Comparison of ENCODE assay signal across 13 cellular contexts in genomic region chr6:165847407-165848098, GRCh38.
DNase-seq lines count a peak whose midpoint lies in the region; ATAC-seq and TF ChIP-seq lines count a peak whose summit lies in the region.
"Had no signal": no experiment of that assay in that cellular context is flagged by ENCODE, and none has a peak within 500 bp of the region (broad histone marks: within the 10 kb centered on the region; RNA-seq: fewer than 3 reads in every experiment).

No MANE protein-coding gene starts in this region.

- H3K27ac ChIP-seq in KOPT-K1 (ENCODE audit: low read depth, low read length, poor library complexity, severe bottlenecking), result peak overlapping the region; percentile 53
- H3K27ac ChIP-seq: dorsolateral prefrontal cortex, KMS-11, VCaP had no signal

- ATAC-seq in stimulated activated naive B cell treated with anti-CD40 and anti-IgM and Interleukin-4, amounts not matched to agents 10 μg/mL and 1 μg/mL and 100 μg/mL, for 72 hours (replicated peaks), result no peak
- ATAC-seq: activated naive CD8-positive, alpha-beta T cell treated with anti-CD3 and anti-CD28 coated beads, Interleukin-2, amount 50 U/mL, for 24 hours; natural killer cell had no signal

- H3K4me3 ChIP-seq in cardiac fibroblast (replicated peaks in 1 of 2; ENCODE audit: low read depth in 2 of 2, low read length in 2 of 2), result no peak overlapping the region

- H3K36me3 ChIP-seq in KOPT-K1 (ENCODE audit: insufficient read depth, low read length), result no peaks in the 10 kb centered on the region

- peaks cover 48% of the 10 kb centered on the region for H3K4me1 Mint-ChIP-seq in mesothelial cell of epicardium
- H3K4me1 Mint-ChIP-seq in stimulated activated naive B cell treated with anti-CD40 and anti-IgM and Interleukin-4, amounts not matched to agents 10 μg/mL and 1 μg/mL and 100 μg/mL, for 72 hours, result peaks cover 0 to 2% of the 10 kb centered on the region in 2 donors

- H3K9me3 Mint-ChIP-seq in mesothelial cell of epicardium, result no peaks in the 10 kb centered on the region
- no peaks in the 10 kb centered on the region for H3K9me3 Mint-ChIP-seq in stimulated activated naive B cell treated with anti-CD40 and anti-IgM and Interleukin-4, amounts not matched to agents 10 μg/mL and 1 μg/mL and 100 μg/mL, for 72 hours
- H3K9me3 Mint-ChIP-seq: activated naive CD8-positive, alpha-beta T cell treated with anti-CD3 and anti-CD28 coated beads, Interleukin-2, amount 50 U/mL, for 24 hours; CD4-positive, CD25-positive, alpha-beta regulatory T cell; natural killer cell had no signal

- no peaks in the 10 kb centered on the region for H3K9me3 ChIP-seq in KOPT-K1 (ENCODE audit: insufficient read depth, low read length, poor library complexity, severe bottlenecking)

- TF ChIP-seq CTCF in cardiac fibroblast (IDR thresholded peaks at IDR 0.05; ENCODE audit: low read depth, low read length), result no peak
- TF ChIP-seq CTCF in mesothelial cell of epicardium (IDR thresholded peaks at IDR 0.05; ENCODE audit: unreplicated experiment), result no peak
- no peak for TF ChIP-seq CTCF in GM10266 (IDR thresholded peaks at IDR 0.05; ENCODE audit: control insufficient read depth, insufficient read depth, low read depth, missing control alignments)

- DNase-seq in H4 (ENCODE audit: low spot score) (peak; percentile 63), cardiac fibroblast (ENCODE audit: low read depth in 2 of 2) (peak; percentile 56 to 86), mesothelial cell of epicardium (ENCODE audit: low spot score in 2 of 2, unreplicated experiment in 2 of 2) (no peak), putamen (ENCODE audit: low spot score) (no peak), GM10266 (ENCODE audit: extremely low spot score) (no peak)
- DNase-seq in stimulated activated naive B cell treated with anti-CD40 and anti-IgM and Interleukin-4, amounts not matched to agents 10 μg/mL and 1 μg/mL and 100 μg/mL, for 72 hours, result no peak
- DNase-seq: activated naive CD8-positive, alpha-beta T cell treated with anti-CD3 and anti-CD28 coated beads, Interleukin-2, amount 50 U/mL, for 24 hours; CD4-positive, CD25-positive, alpha-beta regulatory T cell; dorsolateral prefrontal cortex; natural killer cell had no signal

- peaks cover 73% of the 10 kb centered on the region for H3K27me3 Mint-ChIP-seq in mesothelial cell of epicardium (ENCODE audit: low read depth)
- H3K27me3 Mint-ChIP-seq in stimulated activated naive B cell treated with anti-CD40 and anti-IgM and Interleukin-4, amounts not matched to agents 10 μg/mL and 1 μg/mL and 100 μg/mL, for 72 hours, result peaks cover 59 to 80% of the 10 kb centered on the region in 2 donors

- peak overlapping the region; percentile 6 for H3K4me3 Mint-ChIP-seq in mesothelial cell of epicardium
- H3K4me3 Mint-ChIP-seq in stimulated activated naive B cell treated with anti-CD40 and anti-IgM and Interleukin-4, amounts not matched to agents 10 μg/mL and 1 μg/mL and 100 μg/mL, for 72 hours, result no peak overlapping the region
- H3K4me3 Mint-ChIP-seq: activated naive CD8-positive, alpha-beta T cell treated with anti-CD3 and anti-CD28 coated beads, Interleukin-2, amount 50 U/mL, for 24 hours; CD4-positive, CD25-positive, alpha-beta regulatory T cell; natural killer cell had no signal

- H3K36me3 Mint-ChIP-seq in mesothelial cell of epicardium, result no peaks in the 10 kb centered on the region
- no peaks in the 10 kb centered on the region for H3K36me3 Mint-ChIP-seq in stimulated activated naive B cell treated with anti-CD40 and anti-IgM and Interleukin-4, amounts not matched to agents 10 μg/mL and 1 μg/mL and 100 μg/mL, for 72 hours
- H3K36me3 Mint-ChIP-seq: CD4-positive, CD25-positive, alpha-beta regulatory T cell; natural killer cell had no signal

- no peak overlapping the region for H3K27ac Mint-ChIP-seq in mesothelial cell of epicardium
- no peak overlapping the region for H3K27ac Mint-ChIP-seq in stimulated activated naive B cell treated with anti-CD40 and anti-IgM and Interleukin-4, amounts not matched to agents 10 μg/mL and 1 μg/mL and 100 μg/mL, for 72 hours
- H3K27ac Mint-ChIP-seq: activated naive CD8-positive, alpha-beta T cell treated with anti-CD3 and anti-CD28 coated beads, Interleukin-2, amount 50 U/mL, for 24 hours; CD4-positive, CD25-positive, alpha-beta regulatory T cell; natural killer cell had no signal

Comparison
In these comparisons a context has a peak if more than half of its experiments do, and no peak if none do; other contexts are left out.
1. DNase-seq: peak in H4 (single experiment) and cardiac fibroblast (2 of 2); none in mesothelial cell of epicardium (0 of 2), putamen (single experiment), stimulated activated naive B cell treated with anti-CD40 and anti-IgM and Interleukin-4, amounts not matched to agents 10 μg/mL and 1 μg/mL and 100 μg/mL, for 72 hours (single experiment) and GM10266 (single experiment).